10 cellular contexts compared by ENCODE assay signal in genomic region chr1:55155522-55155921, GRCh38. TPM values are rescaled to one million over a fixed set of nuclear protein-coding genes. Genes with fewer than 3 reads are reported as not detected.
DNase-seq lines count a peak whose midpoint lies in the region; ATAC-seq and TF ChIP-seq lines count a peak whose summit lies in the region.
"Had no signal": no experiment of that assay in that cellular context is flagged by ENCODE, and none has a peak within 500 bp of the region (broad histone marks: within the 10 kb centered on the region; RNA-seq: fewer than 3 reads in every experiment).

No MANE protein-coding gene starts in this region.

- H3K27me3 ChIP-seq in SK-N-SH (ENCODE audit: insufficient read depth) (no peaks in the 10 kb centered on the region), left ventricle myocardium inferior (ENCODE audit: low read depth) (no peaks in the 10 kb centered on the region), osteoblast (ENCODE audit: insufficient read depth, low read length) (no peaks in the 10 kb centered on the region)

- H2AFZ ChIP-seq in SK-N-SH (ENCODE audit: low read depth), result no peak overlapping the region
- H2AFZ ChIP-seq in osteoblast (ENCODE audit: low read length), result no peak overlapping the region

- POLR2A ChIA-PET in SK-N-SH (lab: Yijun Ruan, JAX), result no interaction called here

- intact Hi-C loops in left ventricle myocardium inferior (cut with micrococcal nuclease), result no loop called here

- H3K4me1 ChIP-seq in SK-N-SH (ENCODE audit: control insufficient read depth in 1 of 2, insufficient read depth in 2 of 2, low read depth in 1 of 2, low read length in 1 of 2), result peaks cover 0 to 2% of the 10 kb centered on the region in 2 experiments; a peak in 1 of 4 replicates
- H3K4me1 ChIP-seq in left ventricle myocardium inferior, result no peaks in the 10 kb centered on the region
- no peaks in the 10 kb centered on the region for H3K4me1 ChIP-seq in osteoblast (ENCODE audit: insufficient read depth, low read length)

- H3F3A ChIP-seq in SK-N-SH (replicated peaks; ENCODE audit: insufficient read depth), result peaks cover 9% of the 10 kb centered on the region

- 89% methylated on average over 6 of the region's 6 CpGs for WGBS in SK-N-SH (ENCODE audit: low lambda C conversion rate)

- no peak for TF ChIP-seq RAD21 in SK-N-SH (IDR thresholded peaks at IDR 0.05; ENCODE audit: low read length)

- TF ChIP-seq CTCF in SK-N-SH (IDR thresholded peaks at IDR 0.05) (no peak), left ventricle myocardium inferior (IDR thresholded peaks at IDR 0.05; ENCODE audit: borderline replicate concordance) (no peak), osteoblast (IDR thresholded peaks at IDR 0.05; ENCODE audit: extremely low read depth, low read depth, low read length) (no peak)

- H3K79me2 ChIP-seq in SK-N-SH (ENCODE audit: insufficient read depth) (no peaks in the 10 kb centered on the region), osteoblast (ENCODE audit: insufficient read depth, low read length) (no peaks in the 10 kb centered on the region)

- DNase-seq in activated naive CD4-positive, alpha-beta T cell treated with anti-CD3 and anti-CD28 coated beads, Interleukin-2, amount 50 U/mL, for 72 hours (ENCODE audit: low spot score in 2 of 2), result no peak
- no peak for DNase-seq in activated naive CD4-positive, alpha-beta T cell (lab: John Stamatoyannopoulos, UW)
- peak; percentile 17 for DNase-seq in SK-N-SH
- peak; percentile 58 for DNase-seq in left ventricle myocardium inferior
- peak; percentile 83 for DNase-seq in superior temporal gyrus (ENCODE audit: extremely low spot score)
- DNase-seq in activated effector memory CD4-positive, alpha-beta T cell treated with anti-CD3 and anti-CD28 coated beads, Interleukin-2, amount 50 U/mL, for 16 hours, result no peak
- no peak for DNase-seq in osteoblast (ENCODE audit: insufficient read length, low spot score, missing footprints)
- DNase-seq: NCI-H146 had no signal

- H3K9me3 ChIP-seq in SK-N-SH (no peaks in the 10 kb centered on the region), left ventricle myocardium inferior (replicated peaks) (no peaks in the 10 kb centered on the region), osteoblast (ENCODE audit: low read depth, low read length) (no peaks in the 10 kb centered on the region)

- CTCF ChIA-PET in SK-N-SH (lab: Yijun Ruan, JAX), result no interaction called here

- no peak for TF ChIP-seq EP300 in SK-N-SH (IDR thresholded peaks at IDR 0.05; ENCODE audit: borderline replicate concordance in 1 of 2, low read depth in 1 of 2, low read length in 1 of 2)

- no peak overlapping the region for H3K9ac ChIP-seq in SK-N-SH

- peak overlapping the region; percentile 36 to 87 for H3K27ac Mint-ChIP-seq in activated naive CD4-positive, alpha-beta T cell treated with anti-CD3 and anti-CD28 coated beads, Interleukin-2, amount 50 U/mL, for 72 hours
- H3K27ac Mint-ChIP-seq: type B pancreatic cell had no signal

- H4K20me1 ChIP-seq in SK-N-SH (ENCODE audit: insufficient read depth) (no peaks in the 10 kb centered on the region), osteoblast (ENCODE audit: insufficient read depth, low read length) (no peaks in the 10 kb centered on the region)

- peaks cover 8 to 35% of the 10 kb centered on the region in 2 donors for H3K36me3 Mint-ChIP-seq in activated naive CD4-positive, alpha-beta T cell treated with anti-CD3 and anti-CD28 coated beads, Interleukin-2, amount 50 U/mL, for 72 hours

- H3K4me2 ChIP-seq in SK-N-SH (no peak overlapping the region), osteoblast (ENCODE audit: insufficient read depth, low read length) (no peak overlapping the region)

- ATAC-seq in activated naive CD4-positive, alpha-beta T cell treated with anti-CD3 and anti-CD28 coated beads, Interleukin-2, amount 50 U/mL, for 72 hours, result no peak
- no peak for ATAC-seq in GM18870 (IDR thresholded peaks at IDR 0.05; ENCODE audit: unreplicated experiment)

- H3K9me3 Mint-ChIP-seq in activated naive CD4-positive, alpha-beta T cell treated with anti-CD3 and anti-CD28 coated beads, Interleukin-2, amount 50 U/mL, for 72 hours, result no peaks in the 10 kb centered on the region
- H3K9me3 Mint-ChIP-seq: type B pancreatic cell had no signal

- H3K9me2 ChIP-seq in SK-N-SH, result no peaks in the 10 kb centered on the region; the same call in 1 of the 2 replicates

- H3K36me3 ChIP-seq in SK-N-SH (replicated peaks in 1 of 2; ENCODE audit: control insufficient read depth in 1 of 2, insufficient read depth in 2 of 2, low read length in 1 of 2) (peaks cover 71 to 92% of the 10 kb centered on the region in 2 experiments), left ventricle myocardium inferior (peaks cover 77% of the 10 kb centered on the region), osteoblast (ENCODE audit: insufficient read depth, low read length) (peaks cover 27% of the 10 kb centered on the region)

- H3K4me3 ChIP-seq in SK-N-SH (ENCODE audit: low read depth in 2 of 2, low read length in 1 of 2), result no peak overlapping the region
- no peak overlapping the region for H3K4me3 ChIP-seq in left ventricle myocardium inferior
- H3K4me3 ChIP-seq in osteoblast (ENCODE audit: insufficient read depth, low read length), result no peak overlapping the region

- H3K27ac ChIP-seq in SK-N-SH (ENCODE audit: low read depth in 2 of 2, low read length in 1 of 2) (peak overlapping the region in 1 of 2 experiments; percentile 55; a peak in 1 of 4 replicates), left ventricle myocardium inferior (replicated peaks) (no peak overlapping the region), osteoblast (ENCODE audit: low read depth, low read length) (no peak overlapping the region)

TF ChIP-seq in SK-N-SH, 30 proteins besides CTCF, POLR2A, EP300 and RAD21 (continues in another document):
- no peak for TF ChIP-seq NFIC (IDR thresholded peaks at IDR 0.05; ENCODE audit: borderline replicate concordance)
- TF ChIP-seq GABPA (IDR thresholded peaks at IDR 0.05; ENCODE audit: low read depth), result peak; percentile 74
- TF ChIP-seq PBX3 (IDR thresholded peaks at IDR 0.05), result peak; percentile 90
- no peak for TF ChIP-seq MEF2A (IDR thresholded peaks at IDR 0.05; ENCODE audit: borderline replicate concordance, low read depth)
- TF ChIP-seq ZBTB33 (IDR thresholded peaks at IDR 0.05; ENCODE audit: borderline replicate concordance, low read depth), result no peak
- TF ChIP-seq NRF1 (IDR thresholded peaks at IDR 0.05; ENCODE audit: low read depth, low read length), result no peak
- TF ChIP-seq MAX (IDR thresholded peaks at IDR 0.05; ENCODE audit: low read depth), result no peak
- no peak for TF ChIP-seq IRF3 (IDR thresholded peaks at IDR 0.05; ENCODE audit: low read depth, low read length)
- no peak for TF ChIP-seq FOXJ3 (CRISPR knock-in tag; IDR thresholded peaks at IDR 0.05)

RNA-seq across cellular contexts. Expression of gene USP24, which starts 59.6 kb away (rescaled TPM):
- 10 to 100 TPM; 34.0 to 48.7 TPM for total RNA-seq in activated naive CD4-positive, alpha-beta T cell treated with anti-CD3 and anti-CD28 coated beads, Interleukin-2, amount 50 U/mL, for 72 hours
- polyA plus RNA-seq in SK-N-SH (2012; rRNA removed), result 8.1 and 8.7 TPM in 2 replicates
- polyA plus RNA-seq in SK-N-SH (2012; cell fraction: cytosol; rRNA removed), result 5.6 and 6.2 TPM in 2 replicates
- 20.9 and 31.1 TPM in 2 replicates for polyA plus RNA-seq in SK-N-SH (2012; cell fraction: nucleus; rRNA removed)
- total RNA-seq in left ventricle myocardium inferior, result 39.5 TPM
- 40.7 and 43.1 TPM in 2 replicates for total RNA-seq in osteoblast

Comparison
In these comparisons a context has a peak if more than half of its experiments do, and no peak if none do; other contexts are left out.
1. DNase-seq: peak in SK-N-SH (single experiment), left ventricle myocardium inferior (single experiment) and superior temporal gyrus (single experiment); none in activated naive CD4-positive, alpha-beta T cell treated with anti-CD3 and anti-CD28 coated beads, Interleukin-2, amount 50 U/mL, for 72 hours (0 of 2), activated naive CD4-positive, alpha-beta T cell (0 of 4), activated effector memory CD4-positive, alpha-beta T cell treated with anti-CD3 and anti-CD28 coated beads, Interleukin-2, amount 50 U/mL, for 16 hours (single experiment) and osteoblast (single experiment).